Comparison of ENCODE assay signal across 19 cellular contexts in genomic region chr5:113273949-113274348, GRCh38.
DNase-seq lines count a peak whose midpoint lies in the region; ATAC-seq, FAIRE-seq and TF ChIP-seq lines count a peak whose summit lies in the region.
"Had no signal": no experiment of that assay in that cellular context is flagged by ENCODE, and none has a peak within 500 bp of the region (broad histone marks: within the 10 kb centered on the region; RNA-seq: fewer than 3 reads in every experiment).

No MANE protein-coding gene starts in this region.

- H3K9me3 Mint-ChIP-seq in CD8-positive, alpha-beta T cell, result no peaks in the 10 kb centered on the region

- TF ChIP-seq CTCF in CD8-positive, alpha-beta T cell (IDR thresholded peaks at IDR 0.05), result no peak
- no peak for TF ChIP-seq CTCF in GM12878 (IDR thresholded peaks at IDR 0.05 in 2 of 3, conservative IDR thresholded peaks at IDR 0.05 in 1 of 3; ENCODE audit: control insufficient read depth in 2 of 3, extremely low read depth in 1 of 3, insufficient read depth in 1 of 3, low read depth in 3 of 3, low read length in 3 of 3)

- 35% methylated on average over 3 of the region's 3 CpGs for WGBS in GM12878 (ENCODE audit: insufficient coverage, insufficient replicate concordance, low lambda C conversion rate, missing lambda C conversion rate)

- SMC1A ChIA-PET in GM12878 (lab: Charles Lee; ENCODE audit: uncharacterized antibody, unreplicated experiment), result interaction anchor here (0.6 kb wide), 1 partner anchor 27 kb away, joined by 3 read pairs; no protein-coding TSS in a partner anchor

- no peaks in the 10 kb centered on the region for H3K27me3 ChIP-seq in CD8-positive, alpha-beta T cell (ENCODE audit: insufficient read depth, low read length)
- H3K27me3 ChIP-seq in GM12878 (replicated peaks in 1 of 2; ENCODE audit: control insufficient read depth in 2 of 2, insufficient read depth in 2 of 2, low read length in 1 of 2), result no peaks in the 10 kb centered on the region
- H3K27me3 ChIP-seq: gastroesophageal sphincter, Peyer's patch, upper lobe of right lung had no signal

- peak; percentile 94 for ATAC-seq in CD8-positive, alpha-beta T cell
- ATAC-seq in GM18907 (IDR thresholded peaks at IDR 0.05; ENCODE audit: unreplicated experiment) (peak; percentile 80), HG03159 (IDR thresholded peaks at IDR 0.05; ENCODE audit: unreplicated experiment) (peak; percentile 62), GM12878 (peak; percentile 86)
- ATAC-seq: gastroesophageal sphincter, HCT116, K562, upper lobe of right lung had no signal

- no peaks in the 10 kb centered on the region for H3K27me3 Mint-ChIP-seq in CD8-positive, alpha-beta T cell (ENCODE audit: low read depth)

- H3K4me3 Mint-ChIP-seq in CD8-positive, alpha-beta T cell, result no peak overlapping the region

- no peaks in the 10 kb centered on the region for H3K36me3 ChIP-seq in CD8-positive, alpha-beta T cell (ENCODE audit: insufficient read depth, low read length)
- no peaks in the 10 kb centered on the region for H3K36me3 ChIP-seq in GM12878 (ENCODE audit: control insufficient read depth in 2 of 2, insufficient read depth in 2 of 2, low read length in 1 of 2)
- H3K36me3 ChIP-seq: gastroesophageal sphincter, Peyer's patch, upper lobe of right lung had no signal

- H3K4me2 ChIP-seq in GM12878 (ENCODE audit: control insufficient read depth, insufficient read depth), result no peak overlapping the region

- no peaks in the 10 kb centered on the region for H4K20me1 ChIP-seq in GM12878 (ENCODE audit: control insufficient read depth, insufficient read depth)

- no peak for TF ChIP-seq RAD21 in GM12878 (IDR thresholded peaks at IDR 0.05; ENCODE audit: insufficient read depth, low read depth, low read length)

- peak in 1 of 7 experiments; percentile 27 for DNase-seq in CD8-positive, alpha-beta T cell
- DNase-seq in GM12878 (ENCODE audit: low read depth, low spot score) (no peak), T-helper 1 cell (no peak), NCI-H345 treated with DMSO at 0.1 percent for 48 hours (lab: John Stamatoyannopoulos, UW; ENCODE audit: unreplicated experiment) (no peak), nucleus accumbens (lab: John Stamatoyannopoulos, UW) (no peak), HUDEP-2 (lab: John Stamatoyannopoulos, UW; ENCODE audit: unreplicated experiment in 76 of 76) (no peak)
- DNase-seq: activated effector memory CD4-positive, alpha-beta T cell treated with anti-CD3 and anti-CD28 coated beads, Interleukin-2, amount 50 U/mL, for 16 hours; DMS153; NCI-H1436 treated with DMSO at 0.1 percent for 48 hours; NCI-H446; Peyer's patch; stimulated activated CD4-positive, alpha-beta T cell treated with anti-CD3 and anti-CD28 coated beads, Interleukin-2, amount 100 ng/mL, for 24 hours; upper lobe of right lung had no signal

- CTCF ChIA-PET in CD8-positive, alpha-beta T cell (lab: Charles Lee), result interaction anchor here (1.9 kb wide), 1 partner anchor 278 kb away, joined by 13 read pairs; no protein-coding TSS in a partner anchor
- CTCF ChIA-PET in GM12878 (lab: Yijun Ruan, JAX), result no interaction called here

- no peak overlapping the region for H3K27ac ChIP-seq in CD8-positive, alpha-beta T cell (ENCODE audit: low read depth, low read length)
- no peak overlapping the region for H3K27ac ChIP-seq in GM12878 (ENCODE audit: control insufficient read depth, insufficient read depth)
- H3K27ac ChIP-seq: gastroesophageal sphincter, Peyer's patch, upper lobe of right lung had no signal

- RAD21 ChIA-PET in GM12878 (lab: Charles Lee; ENCODE audit: unreplicated experiment), result interaction anchor here (1.1 kb wide), 1 partner anchor 278 kb away, joined by 3 read pairs; no protein-coding TSS in a partner anchor

- peaks cover 13% of the 10 kb centered on the region for H3K4me1 ChIP-seq in CD8-positive, alpha-beta T cell (ENCODE audit: insufficient read depth, low read length)
- H3K4me1 ChIP-seq in GM12878 (ENCODE audit: control insufficient read depth, insufficient read depth, low read length), result no peaks in the 10 kb centered on the region
- H3K4me1 ChIP-seq: Peyer's patch had no signal

- intact Hi-C loops in CD8-positive, alpha-beta T cell (cut with DNase I, micrococcal nuclease), result no loop called here
- intact Hi-C loops in GM12878 (cut with micrococcal nuclease; ENCODE audit: unreplicated experiment), result no loop called here

- no peak overlapping the region for H3K27ac Mint-ChIP-seq in CD8-positive, alpha-beta T cell

- no peak for FAIRE-seq in GM12878 (lab: Jason Lieb, UNC)
- FAIRE-seq: K562, keratinocyte had no signal

- no peaks in the 10 kb centered on the region for H3K79me2 ChIP-seq in GM12878 (ENCODE audit: control insufficient read depth, insufficient read depth, low read length)

- H3K4me1 Mint-ChIP-seq in CD8-positive, alpha-beta T cell (ENCODE audit: low read depth), result peaks cover 32% of the 10 kb centered on the region

- H3K9ac ChIP-seq in GM12878 (ENCODE audit: control insufficient read depth, insufficient read depth, low read length), result no peak overlapping the region

- in situ Hi-C loops in GM12878 (cut with MboI), result no loop called here

- POLR2A ChIA-PET in CD8-positive, alpha-beta T cell (lab: Charles Lee), result interaction anchor here (0.9 to 1.3 kb wide), 2 partner anchors 20 to 200 kb away, joined by 3 read pairs; no protein-coding TSS in a partner anchor
- POLR2A ChIA-PET in GM12878 (lab: Charles Lee), result interaction anchor here (0.6 kb wide), 1 partner anchor 101 kb away, joined by 4 read pairs; no protein-coding TSS in a partner anchor

- no peak for TF ChIP-seq EP300 in GM12878 (IDR thresholded peaks at IDR 0.05; ENCODE audit: borderline replicate concordance in 1 of 2, control insufficient read depth in 1 of 2, low read depth in 2 of 2, low read length in 2 of 2)

- H3K36me3 Mint-ChIP-seq in CD8-positive, alpha-beta T cell, result no peaks in the 10 kb centered on the region

- H3K9me3 ChIP-seq in CD8-positive, alpha-beta T cell (ENCODE audit: low read length), result no peaks in the 10 kb centered on the region
- H3K9me3 ChIP-seq in GM12878 (replicated peaks; ENCODE audit: control insufficient read depth, insufficient read depth, low read length), result no peaks in the 10 kb centered on the region
- H3K9me3 ChIP-seq: gastroesophageal sphincter, Peyer's patch, upper lobe of right lung had no signal

- no peak for TF ChIP-seq POLR2A in GM12878 (IDR thresholded peaks at IDR 0.05; ENCODE audit: low read depth, low read length)

- BruUV-seq in GM12878 (replicated peaks; lab: Mats Ljungman, UMichigan), result no TSS peak

- no peak overlapping the region for H2AFZ ChIP-seq in GM12878 (ENCODE audit: control insufficient read depth, low read depth, low read length)

- no peak overlapping the region for H3K4me3 ChIP-seq in CD8-positive, alpha-beta T cell (ENCODE audit: low read depth, low read length)
- no peak overlapping the region for H3K4me3 ChIP-seq in GM12878
- H3K4me3 ChIP-seq: gastroesophageal sphincter, K562, Peyer's patch, upper lobe of right lung had no signal

TF ChIP-seq in GM12878, 131 proteins besides CTCF, POLR2A, EP300 and RAD21:
- TF ChIP-seq BCL3 (IDR thresholded peaks at IDR 0.05; ENCODE audit: borderline replicate concordance, insufficient read depth, low read depth, low read length, poor library complexity, severe bottlenecking) (no peak), SPI1 (IDR thresholded peaks at IDR 0.05; ENCODE audit: borderline replicate concordance, insufficient read depth, low read depth, low read length) (0 out of 2 replicates have a peak, but pooled peaks have one; percentile 2)
